Comparison of ENCODE assay signal across 1 cellular context in genomic region chr3:47503033-47503432, GRCh38.
TF ChIP-seq lines count a peak whose summit lies in the region.

No MANE protein-coding gene starts in this region.

TF ChIP-seq in K562, 482 proteins besides CTCF, POLR2A, EP300 and RAD21 (continued from another document and continues in another):
- no peak for TF ChIP-seq FOXP1 (CRISPR knock-in tag; IDR thresholded peaks at IDR 0.05)
- TF ChIP-seq, protein P1, sequence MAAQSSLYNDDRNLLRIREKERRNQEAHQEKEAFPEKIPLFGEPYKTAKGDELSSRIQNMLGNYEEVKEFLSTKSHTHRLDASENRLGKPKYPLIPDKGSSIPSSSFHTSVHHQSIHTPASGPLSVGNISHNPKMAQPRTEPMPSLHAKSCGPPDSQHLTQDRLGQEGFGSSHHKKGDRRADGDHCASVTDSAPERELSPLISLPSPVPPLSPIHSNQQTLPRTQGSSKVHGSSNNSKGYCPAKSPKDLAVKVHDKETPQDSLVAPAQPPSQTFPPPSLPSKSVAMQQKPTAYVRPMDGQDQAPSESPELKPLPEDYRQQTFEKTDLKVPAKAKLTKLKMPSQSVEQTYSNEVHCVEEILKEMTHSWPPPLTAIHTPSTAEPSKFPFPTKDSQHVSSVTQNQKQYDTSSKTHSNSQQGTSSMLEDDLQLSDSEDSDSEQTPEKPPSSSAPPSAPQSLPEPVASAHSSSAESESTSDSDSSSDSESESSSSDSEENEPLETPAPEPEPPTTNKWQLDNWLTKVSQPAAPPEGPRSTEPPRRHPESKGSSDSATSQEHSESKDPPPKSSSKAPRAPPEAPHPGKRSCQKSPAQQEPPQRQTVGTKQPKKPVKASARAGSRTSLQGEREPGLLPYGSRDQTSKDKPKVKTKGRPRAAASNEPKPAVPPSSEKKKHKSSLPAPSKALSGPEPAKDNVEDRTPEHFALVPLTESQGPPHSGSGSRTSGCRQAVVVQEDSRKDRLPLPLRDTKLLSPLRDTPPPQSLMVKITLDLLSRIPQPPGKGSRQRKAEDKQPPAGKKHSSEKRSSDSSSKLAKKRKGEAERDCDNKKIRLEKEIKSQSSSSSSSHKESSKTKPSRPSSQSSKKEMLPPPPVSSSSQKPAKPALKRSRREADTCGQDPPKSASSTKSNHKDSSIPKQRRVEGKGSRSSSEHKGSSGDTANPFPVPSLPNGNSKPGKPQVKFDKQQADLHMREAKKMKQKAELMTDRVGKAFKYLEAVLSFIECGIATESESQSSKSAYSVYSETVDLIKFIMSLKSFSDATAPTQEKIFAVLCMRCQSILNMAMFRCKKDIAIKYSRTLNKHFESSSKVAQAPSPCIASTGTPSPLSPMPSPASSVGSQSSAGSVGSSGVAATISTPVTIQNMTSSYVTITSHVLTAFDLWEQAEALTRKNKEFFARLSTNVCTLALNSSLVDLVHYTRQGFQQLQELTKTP (IDR thresholded peaks at IDR 0.05; ENCODE audit: low read depth in 1 of 2, partially characterized antibody in 2 of 2) = no peak
- TF ChIP-seq SREBF2 (CRISPR knock-in tag; IDR thresholded peaks at IDR 0.05) = no peak
- no peak for TF ChIP-seq POLR2AphosphoS2 (IDR thresholded peaks at IDR 0.05; ENCODE audit: low read length)
- TF ChIP-seq ZNF253 (CRISPR knock-in tag; conservative IDR thresholded peaks at IDR 0.05) = no peak
- no peak for TF ChIP-seq RFX7 (CRISPR knock-in tag; IDR thresholded peaks at IDR 0.05)
- no peak for TF ChIP-seq FUS (optimal IDR thresholded peaks at IDR 0.05; ENCODE audit: low read depth, low read length)
- TF ChIP-seq, protein P2, sequence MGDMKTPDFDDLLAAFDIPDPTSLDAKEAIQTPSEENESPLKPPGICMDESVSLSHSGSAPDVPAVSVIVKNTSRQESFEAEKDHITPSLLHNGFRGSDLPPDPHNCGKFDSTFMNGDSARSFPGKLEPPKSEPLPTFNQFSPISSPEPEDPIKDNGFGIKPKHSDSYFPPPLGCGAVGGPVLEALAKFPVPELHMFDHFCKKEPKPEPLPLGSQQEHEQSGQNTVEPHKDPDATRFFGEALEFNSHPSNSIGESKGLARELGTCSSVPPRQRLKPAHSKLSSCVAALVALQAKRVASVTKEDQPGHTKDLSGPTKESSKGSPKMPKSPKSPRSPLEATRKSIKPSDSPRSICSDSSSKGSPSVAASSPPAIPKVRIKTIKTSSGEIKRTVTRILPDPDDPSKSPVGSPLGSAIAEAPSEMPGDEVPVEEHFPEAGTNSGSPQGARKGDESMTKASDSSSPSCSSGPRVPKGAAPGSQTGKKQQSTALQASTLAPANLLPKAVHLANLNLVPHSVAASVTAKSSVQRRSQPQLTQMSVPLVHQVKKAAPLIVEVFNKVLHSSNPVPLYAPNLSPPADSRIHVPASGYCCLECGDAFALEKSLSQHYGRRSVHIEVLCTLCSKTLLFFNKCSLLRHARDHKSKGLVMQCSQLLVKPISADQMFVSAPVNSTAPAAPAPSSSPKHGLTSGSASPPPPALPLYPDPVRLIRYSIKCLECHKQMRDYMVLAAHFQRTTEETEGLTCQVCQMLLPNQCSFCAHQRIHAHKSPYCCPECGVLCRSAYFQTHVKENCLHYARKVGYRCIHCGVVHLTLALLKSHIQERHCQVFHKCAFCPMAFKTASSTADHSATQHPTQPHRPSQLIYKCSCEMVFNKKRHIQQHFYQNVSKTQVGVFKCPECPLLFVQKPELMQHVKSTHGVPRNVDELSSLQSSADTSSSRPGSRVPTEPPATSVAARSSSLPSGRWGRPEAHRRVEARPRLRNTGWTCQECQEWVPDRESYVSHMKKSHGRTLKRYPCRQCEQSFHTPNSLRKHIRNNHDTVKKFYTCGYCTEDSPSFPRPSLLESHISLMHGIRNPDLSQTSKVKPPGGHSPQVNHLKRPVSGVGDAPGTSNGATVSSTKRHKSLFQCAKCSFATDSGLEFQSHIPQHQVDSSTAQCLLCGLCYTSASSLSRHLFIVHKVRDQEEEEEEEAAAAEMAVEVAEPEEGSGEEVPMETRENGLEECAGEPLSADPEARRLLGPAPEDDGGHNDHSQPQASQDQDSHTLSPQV (IDR thresholded peaks at IDR 0.05) = peak; percentile 97
- no peak for TF ChIP-seq TCFL5 (CRISPR knock-in tag; conservative IDR thresholded peaks at IDR 0.05)
- TF ChIP-seq MAFG (tag; conservative IDR thresholded peaks at IDR 0.05) = no peak
- no peak for TF ChIP-seq ZNF3 (CRISPR knock-in tag; IDR thresholded peaks at IDR 0.05)
- TF ChIP-seq POLR2AphosphoS5 (IDR thresholded peaks at IDR 0.05; ENCODE audit: control insufficient read depth, insufficient read depth, low read depth, low read length) = peak; percentile 89
- no peak for TF ChIP-seq PHB2 (IDR thresholded peaks at IDR 0.05; ENCODE audit: low read depth)
- peak; percentile 75; the same call in 1 of the 2 replicates for TF ChIP-seq RNF2 (IDR thresholded peaks at IDR 0.05)
- TF ChIP-seq MCM7 (IDR thresholded peaks at IDR 0.05) = no peak
- TF ChIP-seq ZBTB1 (CRISPR knock-in tag; IDR thresholded peaks at IDR 0.05; ENCODE audit: borderline replicate concordance, low read depth) = no peak
- no peak for TF ChIP-seq ZC3H11A (IDR thresholded peaks at IDR 0.05; ENCODE audit: low read depth, low read length)
- no peak for TF ChIP-seq ZNF57 (CRISPR knock-in tag; IDR thresholded peaks at IDR 0.05)
- TF ChIP-seq CHD2 (IDR thresholded peaks at IDR 0.05; ENCODE audit: low read depth, low read length) = no peak
- TF ChIP-seq, protein P3, sequence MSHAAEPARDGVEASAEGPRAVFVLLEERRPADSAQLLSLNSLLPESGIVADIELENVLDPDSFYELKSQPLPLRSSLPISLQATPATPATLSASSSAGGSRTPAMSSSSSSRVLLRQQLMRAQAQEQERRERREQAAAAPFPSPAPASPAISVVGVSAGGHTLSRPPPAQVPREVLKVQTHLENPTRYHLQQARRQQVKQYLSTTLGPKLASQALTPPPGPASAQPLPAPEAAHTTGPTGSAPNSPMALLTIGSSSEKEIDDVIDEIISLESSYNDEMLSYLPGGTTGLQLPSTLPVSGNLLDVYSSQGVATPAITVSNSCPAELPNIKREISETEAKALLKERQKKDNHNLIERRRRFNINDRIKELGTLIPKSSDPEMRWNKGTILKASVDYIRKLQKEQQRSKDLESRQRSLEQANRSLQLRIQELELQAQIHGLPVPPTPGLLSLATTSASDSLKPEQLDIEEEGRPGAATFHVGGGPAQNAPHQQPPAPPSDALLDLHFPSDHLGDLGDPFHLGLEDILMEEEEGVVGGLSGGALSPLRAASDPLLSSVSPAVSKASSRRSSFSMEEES (CRISPR knock-in tag; IDR thresholded peaks at IDR 0.05) = no peak
- TF ChIP-seq ZNF655 (CRISPR knock-in tag; IDR thresholded peaks at IDR 0.05) = no peak
- no peak; the same call in 1 of the 2 replicates for TF ChIP-seq NCOA1 (IDR thresholded peaks at IDR 0.05; ENCODE audit: low read depth)
- no peak for TF ChIP-seq NFE2L1 (tag; IDR thresholded peaks at IDR 0.05; ENCODE audit: borderline replicate concordance, low read depth)
- TF ChIP-seq ELK3 (CRISPR knock-in tag; IDR thresholded peaks at IDR 0.05) = no peak
- TF ChIP-seq TBL1XR1 (IDR thresholded peaks at IDR 0.05; ENCODE audit: low read length in 2 of 2) = no peak
- no peak for TF ChIP-seq ZNF212 (CRISPR knock-in tag; IDR thresholded peaks at IDR 0.05)
- no peak; the same call in 1 of the 2 replicates for TF ChIP-seq ZNF583 (CRISPR knock-in tag; IDR thresholded peaks at IDR 0.05)
- TF ChIP-seq SMAD2 (IDR thresholded peaks at IDR 0.05; ENCODE audit: low read depth, low read length) = no peak
- TF ChIP-seq ZNF398 (CRISPR knock-in tag; IDR thresholded peaks at IDR 0.05) = no peak
- no peak for TF ChIP-seq ZNF407 (IDR thresholded peaks at IDR 0.05; ENCODE audit: low read depth)
- TF ChIP-seq CTCFL (IDR thresholded peaks at IDR 0.05; ENCODE audit: borderline replicate concordance, insufficient read depth, low read depth, low read length, poor library complexity, severe bottlenecking) = no peak
- TF ChIP-seq ZNF197 (CRISPR knock-in tag; IDR thresholded peaks at IDR 0.05; ENCODE audit: low read depth) = no peak
